ENCODE assay signal across 14 cellular contexts in the genomic region with DNA sequence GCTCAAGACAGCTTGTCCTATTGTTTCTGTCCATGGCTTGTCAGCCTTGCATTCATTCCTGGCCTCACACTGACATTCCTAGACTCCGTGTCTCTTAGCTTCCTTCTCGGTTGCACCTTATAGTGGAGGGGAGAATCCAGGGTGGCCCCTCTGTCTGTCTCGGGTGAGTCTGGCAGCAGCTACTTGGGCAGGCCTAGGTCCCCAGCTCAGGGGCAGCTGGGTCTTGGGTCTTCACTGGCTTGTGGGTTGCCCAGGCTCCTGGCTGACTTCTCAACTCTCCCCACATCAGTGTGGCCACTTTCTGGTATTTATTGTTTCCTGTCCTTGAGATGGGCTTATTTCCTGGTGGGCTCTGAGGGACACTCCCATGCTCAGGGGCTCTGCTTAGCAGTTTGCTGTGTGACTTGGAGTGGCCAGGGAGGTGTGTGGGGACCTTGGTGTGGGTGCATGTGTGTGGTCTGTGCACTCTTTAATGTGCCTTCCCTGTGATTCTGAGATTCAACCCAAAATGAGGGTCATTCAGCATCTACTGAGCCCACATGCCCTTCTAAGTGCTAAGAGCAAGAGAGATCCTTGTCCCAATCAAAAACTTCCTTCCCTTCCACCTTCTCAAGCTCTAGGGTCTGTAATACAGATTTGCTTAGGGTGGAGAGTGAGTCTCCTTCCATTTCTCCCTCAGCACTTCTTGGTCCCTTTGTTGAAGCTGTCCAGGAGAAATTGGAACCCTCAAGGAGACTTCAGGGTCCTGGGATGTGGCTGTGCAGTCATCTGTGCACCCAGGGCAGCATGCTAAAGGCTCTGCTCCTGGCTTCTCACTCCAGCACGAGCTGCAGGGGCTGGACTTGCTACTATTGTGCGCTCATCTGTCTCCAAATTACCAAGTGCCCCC. TPM values are rescaled to one million over a fixed set of nuclear protein-coding genes. Genes with fewer than 3 reads are reported as not detected.
DNase-seq lines count a peak whose midpoint lies in the region; ATAC-seq and TF ChIP-seq lines count a peak whose summit lies in the region.
"Had no signal": no experiment of that assay in that cellular context is flagged by ENCODE, and none has a peak within 500 bp of the region (broad histone marks: within the 10 kb centered on the region; RNA-seq: fewer than 3 reads in every experiment).

No MANE protein-coding gene starts in this region.

- no TSS peak for BruUV-seq in Panc1 (replicated peaks; lab: Mats Ljungman, UMichigan)

- CTCF ChIA-PET in activated naive CD4-positive, alpha-beta T cell treated with anti-CD3 and anti-CD28 coated beads for 36 hours (lab: Charles Lee) = interaction anchor here (0.6 to 4.8 kb wide), 20 partner anchors 11 to 177 kb away, joined by 3 to 101 read pairs (median 5); a partner anchor contains a TSS
- CTCF ChIA-PET in Panc1 (lab: Charles Lee) = interaction anchor here (0.7 to 2.1 kb wide), 5 partner anchors 44 to 164 kb away, joined by 3 to 22 read pairs (median 7); no protein-coding TSS in a partner anchor

- no peaks in the 10 kb centered on the region for H3K27me3 ChIP-seq in Panc1 (ENCODE audit: control insufficient read depth, insufficient read depth, low read length)
- no peaks in the 10 kb centered on the region for H3K27me3 ChIP-seq in Peyer's patch
- H3K27me3 ChIP-seq: gastroesophageal sphincter, SJSA1 had no signal

- H3K27me3 Mint-ChIP-seq in activated naive CD4-positive, alpha-beta T cell treated with anti-CD3 and anti-CD28 coated beads for 36 hours (ENCODE audit: low read depth) = no peaks in the 10 kb centered on the region
- H3K27me3 Mint-ChIP-seq in central memory CD8-positive, alpha-beta T cell = no peaks in the 10 kb centered on the region
- H3K27me3 Mint-ChIP-seq in osteocyte (ENCODE audit: unreplicated experiment) = no peaks in the 10 kb centered on the region

- H3K36me3 Mint-ChIP-seq in activated naive CD4-positive, alpha-beta T cell treated with anti-CD3 and anti-CD28 coated beads for 36 hours (ENCODE audit: low read depth) = peaks cover 18% of the 10 kb centered on the region
- H3K36me3 Mint-ChIP-seq in central memory CD8-positive, alpha-beta T cell (ENCODE audit: insufficient read depth) = peaks cover 47% of the 10 kb centered on the region
- H3K36me3 Mint-ChIP-seq in osteocyte (ENCODE audit: unreplicated experiment) = peaks cover 25% of the 10 kb centered on the region

- POLR2A ChIA-PET in Panc1 (lab: Charles Lee) = no interaction called here

- H3K27ac ChIP-seq in Panc1 (ENCODE audit: low read length) (peak overlapping the region; percentile 55), Peyer's patch (no peak overlapping the region)
- H3K27ac ChIP-seq: gastroesophageal sphincter, left ventricle myocardium inferior, SJSA1 had no signal

- in situ Hi-C loops in Panc1 (cut with HindIII; ENCODE audit: low pct_unique_long_range_greater_than_20kb, low sequenced_read_pairs) = no loop called here

- no peak overlapping the region for H3K4me3 Mint-ChIP-seq in activated naive CD4-positive, alpha-beta T cell treated with anti-CD3 and anti-CD28 coated beads for 36 hours
- no peak overlapping the region for H3K4me3 Mint-ChIP-seq in central memory CD8-positive, alpha-beta T cell
- no peak overlapping the region for H3K4me3 Mint-ChIP-seq in osteocyte (ENCODE audit: unreplicated experiment)
- H3K4me3 Mint-ChIP-seq: IgD-negative memory B cell had no signal

- peaks cover 9% of the 10 kb centered on the region for H3K4me1 Mint-ChIP-seq in activated naive CD4-positive, alpha-beta T cell treated with anti-CD3 and anti-CD28 coated beads for 36 hours (ENCODE audit: low read depth)
- H3K4me1 Mint-ChIP-seq in central memory CD8-positive, alpha-beta T cell = peaks cover 21% of the 10 kb centered on the region
- no peaks in the 10 kb centered on the region for H3K4me1 Mint-ChIP-seq in osteocyte (ENCODE audit: unreplicated experiment)

- intact Hi-C loops in activated naive CD4-positive, alpha-beta T cell treated with anti-CD3 and anti-CD28 coated beads for 36 hours (cut with micrococcal nuclease) = no loop called here
- intact Hi-C loops in Panc1 (cut with micrococcal nuclease; ENCODE audit: unreplicated experiment) = no loop called here

- no peaks in the 10 kb centered on the region for H3K9me3 Mint-ChIP-seq in activated naive CD4-positive, alpha-beta T cell treated with anti-CD3 and anti-CD28 coated beads for 36 hours
- no peaks in the 10 kb centered on the region for H3K9me3 Mint-ChIP-seq in central memory CD8-positive, alpha-beta T cell
- H3K9me3 Mint-ChIP-seq in osteocyte (ENCODE audit: unreplicated experiment) = no peaks in the 10 kb centered on the region
- H3K9me3 Mint-ChIP-seq: IgD-negative memory B cell had no signal

- H3K4me1 ChIP-seq in Panc1 (ENCODE audit: control insufficient read depth, insufficient read depth, low read length) = peaks cover 45% of the 10 kb centered on the region
- H3K4me1 ChIP-seq in Peyer's patch = peaks cover 0 to 3% (median 0%) of the 10 kb centered on the region in 4 donors
- H3K4me1 ChIP-seq: gastroesophageal sphincter, left ventricle myocardium inferior had no signal

- TF ChIP-seq POLR2A in Peyer's patch (IDR thresholded peaks at IDR 0.05) = no peak

- H3K27ac Mint-ChIP-seq in activated naive CD4-positive, alpha-beta T cell treated with anti-CD3 and anti-CD28 coated beads for 36 hours = peak overlapping the region; percentile 70
- peak overlapping the region; percentile 49 for H3K27ac Mint-ChIP-seq in central memory CD8-positive, alpha-beta T cell (ENCODE audit: low read depth)
- no peak overlapping the region for H3K27ac Mint-ChIP-seq in osteocyte (ENCODE audit: unreplicated experiment)

- H3K9me3 ChIP-seq in Panc1 (ENCODE audit: control insufficient read depth, insufficient read depth, low read depth, low read length) (no peaks in the 10 kb centered on the region), Peyer's patch (no peaks in the 10 kb centered on the region)
- H3K9me3 ChIP-seq: gastroesophageal sphincter, left ventricle myocardium inferior, SJSA1 had no signal

- no peak overlapping the region for H3K4me3 ChIP-seq in Panc1 (ENCODE audit: low read depth in 2 of 2, low read length in 2 of 2)
- H3K4me3 ChIP-seq in Peyer's patch = no peak overlapping the region
- H3K4me3 ChIP-seq: gastroesophageal sphincter, left ventricle myocardium inferior, SJSA1 had no signal

- no peak for DNase-seq in activated naive CD4-positive, alpha-beta T cell treated with anti-CD3 and anti-CD28 coated beads for 36 hours
- no peak for DNase-seq in activated naive CD4-positive, alpha-beta T cell treated with Interleukin-2 at 50 U/mL for 16 hours
- no peak for DNase-seq in Panc1 (ENCODE audit: low read depth, low spot score)
- no peak for DNase-seq in central memory CD8-positive, alpha-beta T cell (ENCODE audit: low spot score in 2 of 2)
- peak; percentile 70 for DNase-seq in osteocyte (ENCODE audit: extremely low spot score, unreplicated experiment)
- DNase-seq in Peyer's patch = no peak
- no peak for DNase-seq in NCI-H2196 (lab: John Stamatoyannopoulos, UW; ENCODE audit: unreplicated experiment)
- DNase-seq: GOT3, NCI-H510A had no signal

- peak; percentile 65 for ATAC-seq in Panc1
- ATAC-seq in central memory CD8-positive, alpha-beta T cell (replicated peaks; ENCODE audit: extremely low read depth, poor library complexity, severe bottlenecking) = no peak
- no peak for ATAC-seq in GM21423 (IDR thresholded peaks at IDR 0.05; ENCODE audit: unreplicated experiment)

- H3K36me3 ChIP-seq in Panc1 (ENCODE audit: control insufficient read depth, insufficient read depth, low read length) = peaks cover 31% of the 10 kb centered on the region
- peaks cover 0 to 42% (median 0%) of the 10 kb centered on the region in 3 donors for H3K36me3 ChIP-seq in Peyer's patch

- TF ChIP-seq CTCF in Panc1 (IDR thresholded peaks at IDR 0.05) (no peak), osteocyte (IDR thresholded peaks at IDR 0.05) (no peak), Peyer's patch (IDR thresholded peaks at IDR 0.05) (no peak)

RNA-seq across cellular contexts. Expression of a gene that starts 20.1 kb away (rescaled TPM):
- total RNA-seq in activated naive CD4-positive, alpha-beta T cell treated with anti-CD3 and anti-CD28 coated beads for 36 hours = 10 to 100 TPM; 46.9 to 48.2 TPM
- total RNA-seq in Panc1 (2021; ENCODE audit: unreplicated experiment) (331 TPM), osteocyte (26.8 and 27.3 TPM in 2 replicates), Peyer's patch (10 to 100 TPM; 15.4 to 24.0 (median 16.4) TPM)
- 234 TPM for polyA plus RNA-seq in Panc1 (2012; ENCODE audit: insufficient read length)
